ENCODE assay signal across 10 cellular contexts in genomic region chr5:1661831-1662558, GRCh38.
"Had no signal": no experiment of that assay in that cellular context is flagged by ENCODE, and none has a peak within 500 bp of the region (broad histone marks: within the 10 kb centered on the region; RNA-seq: fewer than 3 reads in every experiment).

No MANE protein-coding gene starts in this region.

- H3K9me3 ChIP-seq: left lung, neutrophil, right lobe of liver, spleen had no signal

- H3K4me1 ChIP-seq: left lung, right lobe of liver had no signal

- ATAC-seq: left lung; stimulated activated naive CD8-positive, alpha-beta T cell treated with anti-CD3 and anti-CD28 coated beads, Interleukin-15, Interleukin-2, amounts not matched to agents 100 U/mL and 50 U/mL, for 24 hours had no signal

- H3K27ac ChIP-seq: cardiac muscle cell, left lung, neutrophil, right lobe of liver, spleen had no signal

- H3K36me3 ChIP-seq: cardiac muscle cell, left lung, neutrophil, right lobe of liver, spleen had no signal

- DNase-seq: activated CD4-positive, alpha-beta T cell treated with anti-CD3 and anti-CD28 coated beads for 4 hours; effector CD4-positive, alpha-beta T cell; foreskin melanocyte; right lobe of liver; spleen; stimulated activated CD4-positive, alpha-beta T cell treated with anti-CD3 and anti-CD28 coated beads, Interleukin-2, amount 100 ng/mL, for 24 hours; stimulated activated naive CD8-positive, alpha-beta T cell treated with anti-CD3 and anti-CD28 coated beads, Interleukin-15, Interleukin-2, amounts not matched to agents 100 U/mL and 50 U/mL, for 24 hours had no signal

- H3K4me3 ChIP-seq: cardiac muscle cell, left lung, right lobe of liver, spleen had no signal
